In genomic region chr15:83067638-83067962, GRCh38 we compare ENCODE assay signal across 1 cellular context.
TF ChIP-seq lines count a peak whose summit lies in the region.

No MANE protein-coding gene starts in this region.

TF ChIP-seq in endothelial cell of umbilical vein, 7 proteins besides CTCF, POLR2A, EP300 and RAD21:
- TF ChIP-seq POLR2AphosphoS5 (IDR thresholded peaks at IDR 0.05; ENCODE audit: insufficient read depth, low read depth, low read length) (no peak), MYC (IDR thresholded peaks at IDR 0.05; ENCODE audit: low read depth, low read length) (no peak), JUN (IDR thresholded peaks at IDR 0.05; ENCODE audit: borderline replicate concordance, insufficient read depth, insufficient read length, low read depth) (no peak), FOS (IDR thresholded peaks at IDR 0.05; ENCODE audit: borderline replicate concordance, insufficient read depth, low read length) (no peak), EZH2 (IDR thresholded peaks at IDR 0.05; ENCODE audit: borderline replicate concordance, low read depth, low read length, severe bottlenecking) (no peak), MAX (IDR thresholded peaks at IDR 0.05; ENCODE audit: insufficient read depth, insufficient read length) (no peak), GATA2 (IDR thresholded peaks at IDR 0.05; ENCODE audit: insufficient read depth, insufficient read length, low read depth, low read length) (no peak)
